Comparison of ENCODE assay signal across 24 cellular contexts in genomic region chr13:98641075-98641474, GRCh38.
DNase-seq lines count a peak whose midpoint lies in the region; TF ChIP-seq lines count a peak whose summit lies in the region.
"Had no signal": no experiment of that assay in that cellular context is flagged by ENCODE, and none has a peak within 500 bp of the region (broad histone marks: within the 10 kb centered on the region; RNA-seq: fewer than 3 reads in every experiment).

No MANE protein-coding gene starts in this region.

- H3K27me3 ChIP-seq in WERI-Rb-1 (ENCODE audit: insufficient read depth, low read depth, severe bottlenecking), result no peaks in the 10 kb centered on the region
- H3K27me3 ChIP-seq in neural progenitor cell, result no peaks in the 10 kb centered on the region
- peaks cover 0 to 2% of the 10 kb centered on the region in 2 donors for H3K27me3 ChIP-seq in tibial artery
- H3K27me3 ChIP-seq: BE2C, BLaER1 had no signal

- no TSS peak for BruUV-seq in OCI-LY7 (replicated peaks; lab: Mats Ljungman, UMichigan)

- CTCF ChIA-PET in RWPE1 (lab: Yijun Ruan, JAX) (no interaction called here), OCI-LY7 (lab: Charles Lee; ENCODE audit: unreplicated experiment) (no interaction called here)

- H3K27ac ChIP-seq in WERI-Rb-1, result no peak overlapping the region
- no peak overlapping the region for H3K27ac ChIP-seq in neural progenitor cell
- H3K27ac ChIP-seq in RWPE1, result no peak overlapping the region
- H3K27ac ChIP-seq in OCI-LY7 (ENCODE audit: low read depth, low read length, poor library complexity, severe bottlenecking), result no peak overlapping the region
- no peak overlapping the region for H3K27ac ChIP-seq in tibial artery
- H3K27ac ChIP-seq: BLaER1 had no signal

- H3K4me2 ChIP-seq in neural progenitor cell (no peak overlapping the region), OCI-LY7 (ENCODE audit: low read length) (no peak overlapping the region)
- H3K4me2 ChIP-seq: BLaER1 had no signal

- intact Hi-C loops in OCI-LY7 (cut with micrococcal nuclease; ENCODE audit: unreplicated experiment) (no loop called here), tibial artery (cut with DNase I; ENCODE audit: low total_unique reads) (no loop called here)

- H3K9me2 ChIP-seq in OCI-LY7 (ENCODE audit: insufficient read depth, low read length), result no peaks in the 10 kb centered on the region

- no peaks in the 10 kb centered on the region for H3K9me3 Mint-ChIP-seq in neural progenitor cell
- H3K9me3 Mint-ChIP-seq: CD4-positive, alpha-beta memory T cell; CD8-positive, alpha-beta memory T cell had no signal

- H3F3A ChIP-seq in neural progenitor cell (ENCODE audit: low read depth), result no peaks in the 10 kb centered on the region

- TF ChIP-seq CTCF in WERI-Rb-1 (IDR thresholded peaks at IDR 0.05; ENCODE audit: low read depth, low read length), result no peak
- TF ChIP-seq CTCF in neural progenitor cell (IDR thresholded peaks at IDR 0.05), result no peak
- no peak for TF ChIP-seq CTCF in RWPE1 (conservative IDR thresholded peaks at IDR 0.05; ENCODE audit: low read depth)
- no peak for TF ChIP-seq CTCF in OCI-LY7 (conservative IDR thresholded peaks at IDR 0.05; ENCODE audit: low read length)
- TF ChIP-seq CTCF in tibial artery (IDR thresholded peaks at IDR 0.05), result no peak

- no peaks in the 10 kb centered on the region for H3K36me3 Mint-ChIP-seq in neural progenitor cell
- H3K36me3 Mint-ChIP-seq: CD14-positive monocyte; CD4-positive, alpha-beta memory T cell; CD4-positive, CD25-positive, alpha-beta regulatory T cell; CD8-positive, alpha-beta memory T cell had no signal

- H3K36me3 ChIP-seq in WERI-Rb-1 (no peaks in the 10 kb centered on the region), neural progenitor cell (no peaks in the 10 kb centered on the region), OCI-LY7 (ENCODE audit: insufficient read depth, low read length) (no peaks in the 10 kb centered on the region), tibial artery (no peaks in the 10 kb centered on the region)
- H3K36me3 ChIP-seq: BE2C, BLaER1 had no signal

- POLR2A ChIA-PET in RWPE1 (lab: Yijun Ruan, JAX; ENCODE audit: low non-redundant PET) (interaction anchor here (0.7 kb wide), 1 partner anchor 195 kb away, joined by 6 read pairs; no protein-coding TSS in a partner anchor), OCI-LY7 (lab: Charles Lee) (no interaction called here)

- H3K4me1 ChIP-seq in neural progenitor cell (no peaks in the 10 kb centered on the region), OCI-LY7 (ENCODE audit: insufficient read depth, low read length, poor library complexity, severe bottlenecking) (no peaks in the 10 kb centered on the region), tibial artery (no peaks in the 10 kb centered on the region)
- H3K4me1 ChIP-seq: BE2C, BLaER1 had no signal

- H3K9me3 ChIP-seq in WERI-Rb-1 (ENCODE audit: severe bottlenecking) (no peaks in the 10 kb centered on the region), neural progenitor cell (ENCODE audit: low read depth) (no peaks in the 10 kb centered on the region), OCI-LY7 (ENCODE audit: low read length) (no peaks in the 10 kb centered on the region), tibial artery (no peaks in the 10 kb centered on the region)
- H3K9me3 ChIP-seq: BE2C, BLaER1 had no signal

- H3K79me2 ChIP-seq in neural progenitor cell (ENCODE audit: low read depth) (no peaks in the 10 kb centered on the region), OCI-LY7 (ENCODE audit: insufficient read depth, low read depth, low read length) (no peaks in the 10 kb centered on the region)

- H3K4me3 Mint-ChIP-seq in neural progenitor cell, result no peak overlapping the region
- H3K4me3 Mint-ChIP-seq: CD14-positive monocyte; CD4-positive, alpha-beta memory T cell; CD4-positive, CD25-positive, alpha-beta regulatory T cell; CD8-positive, alpha-beta memory T cell had no signal

- H2AFZ ChIP-seq in neural progenitor cell (replicated peaks) (peak overlapping the region; percentile 68), OCI-LY7 (ENCODE audit: low read length) (no peak overlapping the region)

- no peak overlapping the region for H3K27ac Mint-ChIP-seq in neural progenitor cell
- H3K27ac Mint-ChIP-seq: CD14-positive monocyte; CD4-positive, alpha-beta memory T cell; CD4-positive, CD25-positive, alpha-beta regulatory T cell; CD8-positive, alpha-beta memory T cell had no signal

- H3K4me1 Mint-ChIP-seq in neural progenitor cell, result no peaks in the 10 kb centered on the region
- H3K4me1 Mint-ChIP-seq: CD4-positive, alpha-beta memory T cell; CD4-positive, CD25-positive, alpha-beta regulatory T cell; CD8-positive, alpha-beta memory T cell had no signal

- no peak overlapping the region for H3K9ac ChIP-seq in neural progenitor cell
- H3K9ac ChIP-seq: BLaER1 had no signal

- no peak overlapping the region for H3K4me3 ChIP-seq in WERI-Rb-1 (ENCODE audit: low read depth, low read length)
- no peak overlapping the region for H3K4me3 ChIP-seq in neural progenitor cell
- no peak overlapping the region for H3K4me3 ChIP-seq in OCI-LY7 (ENCODE audit: low read depth, low read length, poor library complexity, severe bottlenecking)
- H3K4me3 ChIP-seq in tibial artery, result no peak overlapping the region
- H3K4me3 ChIP-seq: BLaER1, GM12878 had no signal

- DNase-seq in WERI-Rb-1 (peak; percentile 2), islet precursor cell (peak; percentile 12), neural progenitor cell (ENCODE audit: low spot score) (no peak), RWPE1 (ENCODE audit: low spot score) (no peak), OCI-LY7 (ENCODE audit: low spot score) (no peak), tibial artery (no peak)
- DNase-seq: 8988T; ACHN; BE2C; C1 segment of cervical spinal cord; CD4-positive, alpha-beta memory T cell; CD4-positive, CD25-positive, alpha-beta regulatory T cell; CD8-positive, alpha-beta memory T cell; COR-L47; DMS 273 treated with DMSO at 0.1 percent for 48 hours; DMS153; DMS53; DMS79; DND-41; EL; GDM1 had no signal

- H3K27me3 Mint-ChIP-seq in neural progenitor cell (ENCODE audit: insufficient read depth, low read depth), result no peaks in the 10 kb centered on the region

- H4K20me1 ChIP-seq in neural progenitor cell (ENCODE audit: low read depth) (no peaks in the 10 kb centered on the region), OCI-LY7 (ENCODE audit: insufficient read depth, low read length) (no peaks in the 10 kb centered on the region)
- H4K20me1 ChIP-seq: BLaER1 had no signal

Comparison
In these comparisons a context has a peak if more than half of its experiments do, and no peak if none do; other contexts are left out.
1. DNase-seq: peak in WERI-Rb-1 (single experiment) and islet precursor cell (single experiment); none in neural progenitor cell (single experiment), RWPE1 (single experiment), OCI-LY7 (single experiment) and tibial artery (0 of 2).